ENCODE assay signal across 16 cellular contexts in the genomic region with DNA sequence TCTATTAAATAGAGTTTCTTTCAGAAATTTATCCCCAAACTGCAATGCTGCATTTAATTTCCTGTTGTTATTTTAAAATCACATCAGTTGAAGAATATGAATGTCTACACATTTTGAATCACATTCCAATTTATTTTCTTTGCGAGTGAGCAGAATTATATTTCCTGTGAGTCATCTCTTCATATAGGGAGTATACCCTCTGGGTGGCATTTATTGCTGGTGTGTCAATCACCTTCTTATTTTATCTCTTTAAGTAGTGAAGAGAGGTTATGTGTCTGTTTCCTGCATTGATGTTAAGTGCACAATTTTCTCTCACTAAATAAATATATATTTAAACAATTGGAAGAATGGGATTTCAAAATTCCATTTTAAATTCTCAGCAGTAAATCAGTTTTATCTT.
DNase-seq lines count a peak whose midpoint lies in the region; ATAC-seq and TF ChIP-seq lines count a peak whose summit lies in the region.
"Had no signal": no experiment of that assay in that cellular context is flagged by ENCODE, and none has a peak within 500 bp of the region (broad histone marks: within the 10 kb centered on the region; RNA-seq: fewer than 3 reads in every experiment).

No MANE protein-coding gene starts in this region.

- no peaks in the 10 kb centered on the region for H3F3A ChIP-seq in PC-3 (ENCODE audit: low read length, unreplicated experiment)

- POLR2A ChIA-PET in PC-3 (lab: Charles Lee; ENCODE audit: unreplicated experiment): no interaction called here

- no peaks in the 10 kb centered on the region for H3K9me3 ChIP-seq in PC-3 (ENCODE audit: low read length)
- H3K9me3 ChIP-seq in ascending aorta: no peaks in the 10 kb centered on the region
- H3K9me3 ChIP-seq: SJSA1 had no signal

- no peaks in the 10 kb centered on the region for H3K27me3 ChIP-seq in PC-3 (ENCODE audit: low read length)
- H3K27me3 ChIP-seq in ascending aorta: no peaks in the 10 kb centered on the region
- H3K27me3 ChIP-seq: SJSA1 had no signal

- intact Hi-C loops in PC-3 (cut with micrococcal nuclease) (loop anchor here (5.0 kb wide), 1 partner anchor 160 kb away; no protein-coding TSS in a partner anchor), ascending aorta (cut with DNase I) (no loop called here)

- H3K27ac ChIP-seq in PC-3 (ENCODE audit: low read length) (no peak overlapping the region), ascending aorta (no peak overlapping the region)
- H3K27ac ChIP-seq: KMS-11, SJSA1 had no signal

- H2AFZ ChIP-seq in PC-3 (ENCODE audit: low read length): no peak overlapping the region
- H2AFZ ChIP-seq: GM23338 had no signal

- TF ChIP-seq CTCF in PC-3 (conservative IDR thresholded peaks at IDR 0.05; ENCODE audit: low read depth, low read length) (no peak), epithelial cell of esophagus (IDR thresholded peaks at IDR 0.05; ENCODE audit: insufficient read depth, low read depth, low read length, missing control alignments) (no peak), ascending aorta (IDR thresholded peaks at IDR 0.05) (no peak)

- H4K20me1 ChIP-seq in PC-3 (ENCODE audit: low read length): no peaks in the 10 kb centered on the region

- H3K9ac ChIP-seq in PC-3 (ENCODE audit: low read length): no peak overlapping the region
- H3K9ac ChIP-seq: KMS-11 had no signal

- H3K4me1 ChIP-seq in PC-3 (ENCODE audit: insufficient read depth, low read length): peaks cover 21% of the 10 kb centered on the region; the same call in 1 of the 2 replicates
- H3K4me1 ChIP-seq in ascending aorta: no peaks in the 10 kb centered on the region
- H3K4me1 ChIP-seq: SJSA1 had no signal

- H3K36me3 ChIP-seq in PC-3 (ENCODE audit: low read depth, low read length) (no peaks in the 10 kb centered on the region), ascending aorta (no peaks in the 10 kb centered on the region)
- H3K36me3 ChIP-seq: SJSA1 had no signal

- H3K4me3 ChIP-seq in PC-3 (ENCODE audit: low read length) (no peak overlapping the region), epithelial cell of esophagus (ENCODE audit: low read length) (no peak overlapping the region), ascending aorta (no peak overlapping the region)
- H3K4me3 ChIP-seq: GM12878, GM23338, SJSA1 had no signal

- no TSS peak for BruUV-seq in PC-3 (replicated peaks; lab: Mats Ljungman, UMichigan)

- DNase-seq in COLO829 (ENCODE audit: low spot score) (peak; percentile 35), HCEC 1CT (peak; percentile 1), PC-3 (peak; percentile 70), epithelial cell of esophagus (ENCODE audit: low read depth) (peak; percentile 43), ascending aorta (ENCODE audit: low spot score in 2 of 2) (no peak)
- DNase-seq: CD8-positive, alpha-beta T cell; GDM1; MM.1S; NCI-H2029; NCI-H2227 treated with DMSO at 0.1 percent for 48 hours had no signal

- peak; percentile 94 for ATAC-seq in PC-3
- ATAC-seq in GM21737 (IDR thresholded peaks at IDR 0.05; ENCODE audit: unreplicated experiment): no peak
- ATAC-seq in HG03280 (IDR thresholded peaks at IDR 0.05; ENCODE audit: unreplicated experiment): no peak
- ATAC-seq: CD8-positive, alpha-beta T cell; GM12878; GM23338 had no signal

- no peaks in the 10 kb centered on the region for H3K79me2 ChIP-seq in PC-3 (ENCODE audit: low read length)

- CTCF ChIA-PET in PC-3 (lab: Charles Lee): no interaction called here

- no peaks in the 10 kb centered on the region for H3K9me2 ChIP-seq in PC-3 (replicated peaks; ENCODE audit: low read length)

- H3K4me2 ChIP-seq in PC-3 (ENCODE audit: low read length): peak overlapping the region; percentile 32
- H3K4me2 ChIP-seq: GM23338, KMS-11 had no signal

Comparison
In these comparisons a context has a peak if more than half of its experiments do, and no peak if none do; other contexts are left out.
1. DNase-seq: peak in COLO829 (single experiment), HCEC 1CT (single experiment), PC-3 (single experiment) and epithelial cell of esophagus (single experiment); none in ascending aorta (0 of 2).